ENCODE assay signal across 23 cellular contexts in the genomic region with DNA sequence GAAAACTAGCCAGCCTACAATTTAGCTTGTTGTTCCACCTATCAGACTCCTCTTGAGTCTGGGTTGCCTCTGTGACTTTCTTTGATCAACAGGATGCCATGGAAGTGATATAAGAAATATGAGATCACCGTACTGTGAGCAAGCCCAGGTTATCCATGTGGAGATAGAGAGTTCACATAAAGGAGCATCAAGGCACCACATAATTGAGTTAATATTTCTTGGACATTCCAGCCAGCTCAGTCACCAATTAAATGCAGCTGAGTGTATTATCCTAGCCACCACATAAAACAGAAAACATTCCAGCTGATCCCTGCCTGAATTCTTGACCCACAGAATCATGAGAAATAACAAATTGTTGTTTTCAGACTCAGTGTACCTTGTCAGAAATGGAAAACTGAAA.
DNase-seq lines count a peak whose midpoint lies in the region; ATAC-seq and TF ChIP-seq lines count a peak whose summit lies in the region.
"Had no signal": no experiment of that assay in that cellular context is flagged by ENCODE, and none has a peak within 500 bp of the region (broad histone marks: within the 10 kb centered on the region; RNA-seq: fewer than 3 reads in every experiment).

No MANE protein-coding gene starts in this region.

- TF ChIP-seq POLR2A in IMR-90 (IDR thresholded peaks at IDR 0.05; ENCODE audit: low read depth, low read length): no peak

- H3K14ac ChIP-seq in IMR-90 (replicated peaks; ENCODE audit: low read depth, low read length): no peak overlapping the region

- no peak overlapping the region for H3K56ac ChIP-seq in IMR-90 (ENCODE audit: extremely low read depth, insufficient read depth, low read length)

- no peak overlapping the region for H3K23ac ChIP-seq in IMR-90 (ENCODE audit: low read depth, low read length)

- no peak overlapping the region for H2BK15ac ChIP-seq in IMR-90 (ENCODE audit: low read depth, low read length)

- BruUV-seq in IMR-90 (replicated peaks; lab: Mats Ljungman, UMichigan): no TSS peak

- H4K20me1 ChIP-seq in IMR-90 (ENCODE audit: insufficient read depth, low read length): no peaks in the 10 kb centered on the region

- H3K27ac ChIP-seq in IMR-90 (ENCODE audit: insufficient read depth, low read length): no peak overlapping the region
- H3K27ac ChIP-seq: PC-9, upper lobe of left lung had no signal

- H2BK5ac ChIP-seq in IMR-90 (ENCODE audit: low read depth, low read length, poor library complexity, severe bottlenecking): no peak overlapping the region

- no peak overlapping the region for H4K91ac ChIP-seq in IMR-90 (ENCODE audit: insufficient read depth, low read depth, low read length)

- dilution Hi-C loops in IMR-90 (cut with HindIII; ENCODE audit: low sequenced_read_pairs, unreplicated experiment): no loop called here

- no peak overlapping the region for H4K8ac ChIP-seq in IMR-90 (ENCODE audit: low read depth in 2 of 2, low read length in 2 of 2)

- no peaks in the 10 kb centered on the region for H3K4me1 ChIP-seq in IMR-90 (ENCODE audit: control insufficient read depth, insufficient read depth, low read length)
- H3K4me1 ChIP-seq: upper lobe of left lung had no signal

- no peaks in the 10 kb centered on the region for H3K9me1 ChIP-seq in IMR-90 (ENCODE audit: insufficient read depth, low read length)

- no peak overlapping the region for H4K5ac ChIP-seq in IMR-90 (ENCODE audit: low read depth, low read length)

- H2BK20ac ChIP-seq in IMR-90 (ENCODE audit: low read depth, low read length): no peak overlapping the region

- POLR2A ChIA-PET in IMR-90 (lab: Charles Lee; ENCODE audit: unreplicated experiment): no interaction called here

- H2AK9ac ChIP-seq in IMR-90 (replicated peaks; ENCODE audit: low read depth, low read length, poor library complexity): no peak overlapping the region

- no peak overlapping the region for H3K4ac ChIP-seq in IMR-90 (ENCODE audit: low read depth, low read length)

- in situ Hi-C loops in IMR-90 (cut with MboI; ENCODE audit: low sequenced_read_pairs): no loop called here

- H3K27me3 ChIP-seq in IMR-90 (ENCODE audit: control insufficient read depth, insufficient read depth, low read length) (no peaks in the 10 kb centered on the region), kidney epithelial cell (ENCODE audit: control insufficient read depth, insufficient read depth, low read length) (no peaks in the 10 kb centered on the region)
- H3K27me3 ChIP-seq: upper lobe of left lung had no signal

- H3K4me3 ChIP-seq in AG09309 (ENCODE audit: control insufficient read depth, low read depth, low read length) (no peak overlapping the region), IMR-90 (ENCODE audit: insufficient read depth, low read depth, low read length) (no peak overlapping the region), kidney epithelial cell (ENCODE audit: low read depth, low read length) (no peak overlapping the region)
- H3K4me3 ChIP-seq: GM12878, PC-9, upper lobe of left lung had no signal

- no peak for TF ChIP-seq CTCF in AG09309 (IDR thresholded peaks at IDR 0.05; ENCODE audit: control insufficient read depth, insufficient read depth, low read depth, low read length, missing control alignments)
- no peak for TF ChIP-seq CTCF in IMR-90 (conservative IDR thresholded peaks at IDR 0.05; ENCODE audit: low read depth, low read length)
- TF ChIP-seq CTCF in kidney epithelial cell (IDR thresholded peaks at IDR 0.05; ENCODE audit: insufficient read depth, low read length, poor library complexity, severe bottlenecking): no peak

- no peak overlapping the region for H3K18ac ChIP-seq in IMR-90 (ENCODE audit: low read depth, low read length)

- H3K4me2 ChIP-seq in IMR-90 (ENCODE audit: low read depth, low read length): no peak overlapping the region
- H3K4me2 ChIP-seq: PC-9 had no signal

- no peaks in the 10 kb centered on the region for H3K79me1 ChIP-seq in IMR-90 (ENCODE audit: low read depth in 1 of 2, low read length in 2 of 2)

- DNase-seq in AG09309 (ENCODE audit: low read depth) (peak; percentile 20), IMR-90 (peak; percentile 1), astrocyte of the hippocampus (ENCODE audit: low read depth, low spot score) (peak; percentile 83), kidney epithelial cell (ENCODE audit: low read depth) (peak; percentile 78), GDM1 (lab: John Stamatoyannopoulos, UW) (no peak), hypothalamus (lab: John Stamatoyannopoulos, UW) (no peak), DMS79 treated with DMSO at 0.1 percent for 48 hours (lab: John Stamatoyannopoulos, UW) (no peak), OCI-M2 (lab: John Stamatoyannopoulos, UW; ENCODE audit: unreplicated experiment) (no peak)
- DNase-seq: activated CD4-positive, alpha-beta T cell treated with anti-CD3 and anti-CD28 coated beads, Interleukin-2, amount 50 U/mL, for 4 hours; activated naive CD4-positive, alpha-beta T cell treated with anti-CD3 and anti-CD28 coated beads for 36 hours; dermis blood vessel endothelial cell; erythroblast; head of caudate nucleus; islet precursor cell; NCI-H1092; NCI-H2171; NCI-H774; nephron progenitor cell; PC-9; stimulated activated CD4-positive, alpha-beta T cell treated with anti-CD3 and anti-CD28 coated beads, Interleukin-15, amount 100 ng/mL, for 24 hours; stimulated activated naive CD8-positive, alpha-beta T cell treated with anti-CD3 and anti-CD28 coated beads, Interleukin-15, Interleukin-2, amounts not matched to agents 100 U/mL and 50 U/mL, for 24 hours; upper lobe of left lung had no signal

- H3K9ac ChIP-seq in IMR-90 (ENCODE audit: low read depth, low read length): no peak overlapping the region

- intact Hi-C loops in IMR-90 (cut with micrococcal nuclease): no loop called here

- H2BK120ac ChIP-seq in IMR-90 (ENCODE audit: low read depth, low read length): no peak overlapping the region

- H3K36me3 ChIP-seq in IMR-90 (ENCODE audit: control insufficient read depth, insufficient read depth, low read length): no peaks in the 10 kb centered on the region
- no peaks in the 10 kb centered on the region for H3K36me3 ChIP-seq in kidney epithelial cell (ENCODE audit: control insufficient read depth, insufficient read depth, low read length)
- H3K36me3 ChIP-seq: upper lobe of left lung had no signal

- H2AK5ac ChIP-seq in IMR-90 (ENCODE audit: low read depth, low read length): no peak overlapping the region

- CTCF ChIA-PET in IMR-90 (lab: Yijun Ruan, JAX): no interaction called here

- no CpG with 5 or more reads among the region's 1 CpG for WGBS in IMR-90 (ENCODE audit: extremely low coverage in 2 of 2, insufficient read length in 1 of 2), 2 experiments

- no peak for TF ChIP-seq RAD21 in IMR-90 (IDR thresholded peaks at IDR 0.05; ENCODE audit: low read length)

- H2AFZ ChIP-seq in IMR-90 (replicated peaks; ENCODE audit: low read length, poor library complexity): no peak overlapping the region
- H2AFZ ChIP-seq: PC-9 had no signal

- no peaks in the 10 kb centered on the region for H3K9me3 ChIP-seq in IMR-90 (ENCODE audit: control insufficient read depth, insufficient read depth, low read length)
- H3K9me3 ChIP-seq: upper lobe of left lung had no signal

- ATAC-seq in IMR-90 (ENCODE audit: low read depth): no peak
- ATAC-seq: GM12878; stimulated activated naive CD8-positive, alpha-beta T cell treated with anti-CD3 and anti-CD28 coated beads, Interleukin-15, Interleukin-2, amounts not matched to agents 100 U/mL and 50 U/mL, for 24 hours had no signal

TF ChIP-seq in IMR-90, 13 proteins besides CTCF, POLR2A, EP300 and RAD21:
- TF ChIP-seq MAFK (IDR thresholded peaks at IDR 0.05; ENCODE audit: low read depth, low read length) (no peak), NFE2L2 (IDR thresholded peaks at IDR 0.05; ENCODE audit: low read depth, low read length) (no peak), RFX5 (IDR thresholded peaks at IDR 0.05; ENCODE audit: low read depth, low read length) (no peak), SMC3 (IDR thresholded peaks at IDR 0.05; ENCODE audit: low read depth, low read length) (no peak), RCOR1 (IDR thresholded peaks at IDR 0.05; ENCODE audit: insufficient replicate concordance, low read length) (no peak), BHLHE40 (IDR thresholded peaks at IDR 0.05; ENCODE audit: low read depth, low read length) (no peak), MXI1 (IDR thresholded peaks at IDR 0.05; ENCODE audit: borderline replicate concordance, low read depth, low read length) (no peak), MAZ (IDR thresholded peaks at IDR 0.05; ENCODE audit: borderline replicate concordance, low read depth, low read length) (no peak)
- TF ChIP-seq, protein P1, sequence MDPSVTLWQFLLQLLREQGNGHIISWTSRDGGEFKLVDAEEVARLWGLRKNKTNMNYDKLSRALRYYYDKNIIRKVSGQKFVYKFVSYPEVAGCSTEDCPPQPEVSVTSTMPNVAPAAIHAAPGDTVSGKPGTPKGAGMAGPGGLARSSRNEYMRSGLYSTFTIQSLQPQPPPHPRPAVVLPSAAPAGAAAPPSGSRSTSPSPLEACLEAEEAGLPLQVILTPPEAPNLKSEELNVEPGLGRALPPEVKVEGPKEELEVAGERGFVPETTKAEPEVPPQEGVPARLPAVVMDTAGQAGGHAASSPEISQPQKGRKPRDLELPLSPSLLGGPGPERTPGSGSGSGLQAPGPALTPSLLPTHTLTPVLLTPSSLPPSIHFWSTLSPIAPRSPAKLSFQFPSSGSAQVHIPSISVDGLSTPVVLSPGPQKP (IDR thresholded peaks at IDR 0.05; ENCODE audit: borderline replicate concordance, low read depth, low read length): no peak
- TF ChIP-seq, protein P2, sequence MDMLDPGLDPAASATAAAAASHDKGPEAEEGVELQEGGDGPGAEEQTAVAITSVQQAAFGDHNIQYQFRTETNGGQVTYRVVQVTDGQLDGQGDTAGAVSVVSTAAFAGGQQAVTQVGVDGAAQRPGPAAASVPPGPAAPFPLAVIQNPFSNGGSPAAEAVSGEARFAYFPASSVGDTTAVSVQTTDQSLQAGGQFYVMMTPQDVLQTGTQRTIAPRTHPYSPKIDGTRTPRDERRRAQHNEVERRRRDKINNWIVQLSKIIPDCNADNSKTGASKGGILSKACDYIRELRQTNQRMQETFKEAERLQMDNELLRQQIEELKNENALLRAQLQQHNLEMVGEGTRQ (IDR thresholded peaks at IDR 0.05; ENCODE audit: low read depth, low read length): no peak
TF ChIP-seq in IMR-90: peak in this region for 0.

Comparison
In these comparisons a context has a peak if more than half of its experiments do, and no peak if none do; other contexts are left out.
1. DNase-seq: peak in AG09309 (single experiment), IMR-90 (single experiment), astrocyte of the hippocampus (single experiment) and kidney epithelial cell (single experiment); none in GDM1 (single experiment), hypothalamus (0 of 51), DMS79 treated with DMSO at 0.1 percent for 48 hours (single experiment) and OCI-M2 (single experiment).